In genomic region chrX:48918303-48918643, GRCh38 we compare ENCODE assay signal across 8 cellular contexts. TPM values are rescaled to one million over a fixed set of nuclear protein-coding genes. Genes with fewer than 3 reads are reported as not detected.
DNase-seq lines count a peak whose midpoint lies in the region; ATAC-seq, FAIRE-seq and TF ChIP-seq lines count a peak whose summit lies in the region.

No MANE protein-coding gene starts in this region.

- H3K27ac ChIP-seq in kidney (ENCODE audit: low read depth in 2 of 2, low read length in 2 of 2) = peak overlapping the region in 1 of 2 donors; percentile 84
- peak overlapping the region; percentile 44 for H3K27ac ChIP-seq in temporal lobe (ENCODE audit: low read depth, low read length)

- H3K4me1 Mint-ChIP-seq in activated CD4-positive, alpha-beta T cell treated with anti-CD3 and anti-CD28 coated beads for 36 hours = peaks cover 48% of the 10 kb centered on the region
- peaks cover 55% of the 10 kb centered on the region for H3K4me1 Mint-ChIP-seq in activated naive CD8-positive, alpha-beta T cell (ENCODE audit: low read depth)

- H3K27ac Mint-ChIP-seq in activated CD4-positive, alpha-beta T cell treated with anti-CD3 and anti-CD28 coated beads for 36 hours = peak overlapping the region; percentile 95
- peak overlapping the region; percentile 99 for H3K27ac Mint-ChIP-seq in activated naive CD8-positive, alpha-beta T cell

- H3K9me3 ChIP-seq in kidney (ENCODE audit: control insufficient read depth in 1 of 2, low read length in 2 of 2) = no peaks in the 10 kb centered on the region

- peaks cover 0 to 15% of the 10 kb centered on the region in 2 donors for H3K4me1 ChIP-seq in kidney (ENCODE audit: control insufficient read depth in 1 of 2, insufficient read depth in 1 of 2, low read depth in 1 of 2, low read length in 2 of 2)

- no peaks in the 10 kb centered on the region for H3K9me3 Mint-ChIP-seq in activated CD4-positive, alpha-beta T cell treated with anti-CD3 and anti-CD28 coated beads for 36 hours (ENCODE audit: low read depth)
- H3K9me3 Mint-ChIP-seq in activated naive CD8-positive, alpha-beta T cell (ENCODE audit: low read depth) = no peaks in the 10 kb centered on the region

- H3K9ac ChIP-seq in kidney (ENCODE audit: low read length in 2 of 2) = peak overlapping the region in 1 of 2 donors; percentile 58

- TF ChIP-seq CTCF in kidney (IDR thresholded peaks at IDR 0.05; ENCODE audit: borderline replicate concordance, extremely low read depth, insufficient read depth) = no peak

- POLR2A ChIA-PET in activated CD4-positive, alpha-beta T cell treated with anti-CD3 and anti-CD28 coated beads for 36 hours (lab: Charles Lee) = interaction anchor here (2.4 to 4.9 kb wide), 2 partner anchors 20 to 40 kb away, joined by 10 to 86 read pairs; partner anchors contain the start of gene OTUD5

- peak overlapping the region; percentile 97 for H3K4me3 Mint-ChIP-seq in activated CD4-positive, alpha-beta T cell treated with anti-CD3 and anti-CD28 coated beads for 36 hours
- peak overlapping the region; percentile 97 for H3K4me3 Mint-ChIP-seq in activated naive CD8-positive, alpha-beta T cell

- FAIRE-seq in kidney (lab: Jason Lieb, UNC) = no peak

- H3K4me3 ChIP-seq in kidney (ENCODE audit: low read length in 2 of 2) = peak overlapping the region; percentile 52 to 53

- ATAC-seq in activated CD4-positive, alpha-beta T cell treated with anti-CD3 and anti-CD28 coated beads for 36 hours = no peak
- ATAC-seq in GM18858 (IDR thresholded peaks at IDR 0.05; ENCODE audit: unreplicated experiment) = no peak

- intact Hi-C loops in activated CD4-positive, alpha-beta T cell treated with anti-CD3 and anti-CD28 coated beads for 36 hours (cut with DNase I, micrococcal nuclease) = loop anchor here (2.0 to 10.0 kb wide), 6 partner anchors 116 to 1263 kb away; partner anchors contain the start of genes ELK1 (in 1 of the 2), HDAC6 (in 1 of the 2), PLP2 (in 1 of the 2) and PPP1R3F (in 1 of the 2)
- intact Hi-C loops in kidney (cut with DNase I) = no loop called here

- peaks cover 0 to 3% of the 10 kb centered on the region in 2 donors for H3K36me3 ChIP-seq in kidney (ENCODE audit: control insufficient read depth in 1 of 2, insufficient read depth in 2 of 2, low read length in 2 of 2)

- H3K27me3 Mint-ChIP-seq in activated CD4-positive, alpha-beta T cell treated with anti-CD3 and anti-CD28 coated beads for 36 hours = no peaks in the 10 kb centered on the region
- no peaks in the 10 kb centered on the region for H3K27me3 Mint-ChIP-seq in activated naive CD8-positive, alpha-beta T cell

- no peak for DNase-seq in activated CD4-positive, alpha-beta T cell treated with anti-CD3 and anti-CD28 coated beads for 36 hours
- DNase-seq in activated CD4-positive, alpha-beta T cell treated with anti-CD3 and anti-CD28 coated beads for 4 hours = no peak
- DNase-seq in kidney (no peak), epidermal melanocyte (ENCODE audit: insufficient read length, low spot score) (no peak)
- DNase-seq in stimulated activated CD4-positive, alpha-beta T cell treated with anti-CD3 and anti-CD28 coated beads, Interleukin-1b, Interleukin-23, amount 100 ng/mL, for 48 hours = no peak

- H3K36me3 Mint-ChIP-seq in activated CD4-positive, alpha-beta T cell treated with anti-CD3 and anti-CD28 coated beads for 36 hours (ENCODE audit: low read depth) = peaks cover 74% of the 10 kb centered on the region
- peaks cover 2% of the 10 kb centered on the region for H3K36me3 Mint-ChIP-seq in activated naive CD8-positive, alpha-beta T cell

- CTCF ChIA-PET in activated CD4-positive, alpha-beta T cell treated with anti-CD3 and anti-CD28 coated beads for 36 hours (lab: Charles Lee) = interaction anchor here (0.6 kb wide), 1 partner anchor 40 kb away, joined by 3 read pairs; no protein-coding TSS in a partner anchor

RNA-seq across cellular contexts. Expression of gene PIM2, which starts 0.6 kb away (rescaled TPM):
- total RNA-seq in activated CD4-positive, alpha-beta T cell treated with anti-CD3 and anti-CD28 coated beads for 36 hours = 100 to 1,000 TPM; 320 TPM
- total RNA-seq in kidney (29.6 TPM), temporal lobe (7.1 TPM)
- polyA plus RNA-seq in kidney (ENCODE audit: insufficient read depth, low read depth, low replicate concordance) = 8.7 TPM

RNA-seq across cellular contexts. Expression of gene SLC35A2, which starts 6.8 kb away (rescaled TPM):
- total RNA-seq in activated CD4-positive, alpha-beta T cell treated with anti-CD3 and anti-CD28 coated beads for 36 hours = 10 to 100 TPM; 19.7 to 20.3 TPM
- total RNA-seq in kidney (34.2 TPM), temporal lobe (7.1 TPM)
- 29.3 TPM for polyA plus RNA-seq in kidney (ENCODE audit: insufficient read depth, low read depth, low replicate concordance)

RNA-seq across cellular contexts. Expression of gene PQBP1, which starts 20.5 kb away (rescaled TPM):
- total RNA-seq in activated CD4-positive, alpha-beta T cell treated with anti-CD3 and anti-CD28 coated beads for 36 hours = 10 to 100 TPM; 73.4 to 75.3 TPM
- total RNA-seq in kidney = 61.3 TPM
- 93.4 TPM for polyA plus RNA-seq in kidney (ENCODE audit: insufficient read depth, low read depth, low replicate concordance)
- total RNA-seq in temporal lobe = 31.2 TPM

RNA-seq across cellular contexts. Expression of gene TIMM17B, which starts 20.7 kb away (rescaled TPM):
- total RNA-seq in activated CD4-positive, alpha-beta T cell treated with anti-CD3 and anti-CD28 coated beads for 36 hours = 10 to 100 TPM; 54.2 to 58.9 TPM
- total RNA-seq in kidney = 44.8 TPM
- 109 TPM for polyA plus RNA-seq in kidney (ENCODE audit: insufficient read depth, low read depth, low replicate concordance)
- total RNA-seq in temporal lobe = 17.9 TPM

RNA-seq across cellular contexts. Expression of gene OTUD5, which starts 39.1 kb away (rescaled TPM):
- total RNA-seq in activated CD4-positive, alpha-beta T cell treated with anti-CD3 and anti-CD28 coated beads for 36 hours = 10 to 100 TPM; 68.0 to 98.1 TPM
- total RNA-seq in kidney (56.2 TPM), temporal lobe (21.9 TPM)
- polyA plus RNA-seq in kidney (ENCODE audit: insufficient read depth, low read depth, low replicate concordance) = 40.2 TPM

Comparison
In these comparisons a context has a peak if more than half of its experiments do, and no peak if none do; other contexts are left out.
1. RNA of gene PIM2, which starts 0.6 kb away (total RNA-seq): 320 TPM in activated CD4-positive, alpha-beta T cell treated with anti-CD3 and anti-CD28 coated beads for 36 hours; 29.6 TPM in kidney (single experiment) and 7.1 TPM in temporal lobe (single experiment); every median in the first group is over 10 times any median in the second.